1 cellular context compared by ENCODE assay signal in genomic region chr17:50478391-50479361, GRCh38.
A peak's percentile ranks its signal among the peaks of the same experiment; 100 is the strongest.
TF ChIP-seq lines count a peak whose summit lies in the region.

TSS of gene RSAD1 (plus strand) at chr17:50478860. CDS start at chr17:50478885, 25 bp downstream.

TF ChIP-seq in A549, 52 proteins besides CTCF, POLR2A, EP300 and RAD21 (continued from another document):
- TF ChIP-seq FOXS1 (CRISPR knock-in tag; IDR thresholded peaks at IDR 0.05) (no peak), CHD2 (IDR thresholded peaks at IDR 0.05; ENCODE audit: low read length, partially characterized antibody) (no peak), PHF8 (IDR thresholded peaks at IDR 0.05; ENCODE audit: borderline replicate concordance, low read depth) (peak; percentile 97), SMC3 (IDR thresholded peaks at IDR 0.05) (peak; percentile 81), BHLHE40 (IDR thresholded peaks at IDR 0.05; ENCODE audit: low read depth, low read length) (peak; percentile 88), MAX (IDR thresholded peaks at IDR 0.05) (peak; percentile 93), RFX5 (IDR thresholded peaks at IDR 0.05) (peak; percentile 20; the same call in 1 of the 2 replicates), FOSL2 (IDR thresholded peaks at IDR 0.05) (no peak), FOSL2 (CRISPR knock-in tag; IDR thresholded peaks at IDR 0.05) (peak; percentile 23), ESRRA (IDR thresholded peaks at IDR 0.05; ENCODE audit: borderline replicate concordance, low read length) (no peak), JUN (IDR thresholded peaks at IDR 0.05) (peak; percentile 76 to 95; a peak in 4 of 5 replicates), JUNB (IDR thresholded peaks at IDR 0.05) (no peak), HEYL (CRISPR knock-in tag; IDR thresholded peaks at IDR 0.05) (no peak), HOXB13 (CRISPR knock-in tag; IDR thresholded peaks at IDR 0.05; ENCODE audit: low read depth) (no peak), EHMT2 (IDR thresholded peaks at IDR 0.05; ENCODE audit: low read depth) (no peak), NPAS2 (CRISPR knock-in tag; IDR thresholded peaks at IDR 0.05; ENCODE audit: borderline replicate concordance) (peak; percentile 94)
- TF ChIP-seq, protein P1, sequence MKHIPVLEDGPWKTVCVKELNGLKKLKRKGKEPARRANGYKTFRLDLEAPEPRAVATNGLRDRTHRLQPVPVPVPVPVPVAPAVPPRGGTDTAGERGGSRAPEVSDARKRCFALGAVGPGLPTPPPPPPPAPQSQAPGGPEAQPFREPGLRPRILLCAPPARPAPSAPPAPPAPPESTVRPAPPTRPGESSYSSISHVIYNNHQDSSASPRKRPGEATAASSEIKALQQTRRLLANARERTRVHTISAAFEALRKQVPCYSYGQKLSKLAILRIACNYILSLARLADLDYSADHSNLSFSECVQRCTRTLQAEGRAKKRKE (CRISPR knock-in tag; IDR thresholded peaks at IDR 0.05; ENCODE audit: low read depth): peak; percentile 62; the same call in 1 of the 2 replicates
- TF ChIP-seq, protein P2, sequence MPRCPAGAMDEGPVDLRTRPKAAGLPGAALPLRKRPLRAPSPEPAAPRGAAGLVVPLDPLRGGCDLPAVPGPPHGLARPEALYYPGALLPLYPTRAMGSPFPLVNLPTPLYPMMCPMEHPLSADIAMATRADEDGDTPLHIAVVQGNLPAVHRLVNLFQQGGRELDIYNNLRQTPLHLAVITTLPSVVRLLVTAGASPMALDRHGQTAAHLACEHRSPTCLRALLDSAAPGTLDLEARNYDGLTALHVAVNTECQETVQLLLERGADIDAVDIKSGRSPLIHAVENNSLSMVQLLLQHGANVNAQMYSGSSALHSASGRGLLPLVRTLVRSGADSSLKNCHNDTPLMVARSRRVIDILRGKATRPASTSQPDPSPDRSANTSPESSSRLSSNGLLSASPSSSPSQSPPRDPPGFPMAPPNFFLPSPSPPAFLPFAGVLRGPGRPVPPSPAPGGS (IDR thresholded peaks at IDR 0.05): peak; percentile 93
TF ChIP-seq in A549: peak in this region for 17.
